ENCODE assay signal across 22 cellular contexts in genomic region chr13:74110053-74110452, GRCh38. TPM values are rescaled to one million over a fixed set of nuclear protein-coding genes. Genes with fewer than 3 reads are reported as not detected.
DNase-seq lines count a peak whose midpoint lies in the region; ATAC-seq, FAIRE-seq and TF ChIP-seq lines count a peak whose summit lies in the region.
"Had no signal": no experiment of that assay in that cellular context is flagged by ENCODE, and none has a peak within 500 bp of the region (broad histone marks: within the 10 kb centered on the region; RNA-seq: fewer than 3 reads in every experiment).

No MANE protein-coding gene starts in this region.

- DNase-seq in activated T-cell treated with anti-CD3 and anti-CD28 coated beads, Interleukin-2, amount 50 U/mL, for 72 hours, result no peak
- DNase-seq in activated T-cell treated with anti-CD3 and anti-CD28 coated beads for 4 hours (no peak), LoVo (ENCODE audit: low spot score) (peak; percentile 43), H1 (ENCODE audit: low read depth in 1 of 2, low spot score in 2 of 2) (no peak), glomerular visceral epithelial cell (ENCODE audit: extremely low spot score) (no peak), esophagus squamous epithelium (lab: John Stamatoyannopoulos, UW) (no peak)
- no peak for DNase-seq in natural killer cell treated with Interleukin-12 subunit alpha and Interleukin-12 subunit beta and Interleukin-15 and Interleukin-18, amount 100 ng/mL, for 72 hours (ENCODE audit: low spot score)
- DNase-seq: activated CD4-positive, alpha-beta T cell treated with anti-CD3 and anti-CD28 coated beads for 1 hour; brain microvascular endothelial cell; COR-L47; DND-41; GM23248; IMR-90; mesendoderm; naive B cell; NCI-H1436 treated with DMSO at 0.1 percent for 48 hours; NCI-H2171; NCI-H524 treated with DMSO at 0.1 percent for 48 hours; stimulated activated CD4-positive, alpha-beta T cell treated with anti-CD3 and anti-CD28 coated beads, Interleukin-4, amount 100 ng/mL, for 4 hours; T-helper 9 cell had no signal

- peaks cover 0 to 6% (median 0%) of the 10 kb centered on the region in 4 experiments; a peak in 1 of 7 replicates for H3K4me1 ChIP-seq in H1 (replicated peaks in 1 of 4; ENCODE audit: control insufficient read depth in 3 of 4, insufficient read depth in 4 of 4, low read length in 3 of 4)
- H3K4me1 ChIP-seq in esophagus squamous epithelium, result peaks cover 0 to 12% (median 0%) of the 10 kb centered on the region in 3 donors

- no peak overlapping the region for H3K4ac ChIP-seq in H1 (replicated peaks; ENCODE audit: insufficient read length, low read depth, low read length)

- no peaks in the 10 kb centered on the region for H3K23me2 ChIP-seq in H1 (ENCODE audit: low read depth, low read length)

- H4K8ac ChIP-seq in H1 (ENCODE audit: extremely low read depth, insufficient read depth, low read length), result peak overlapping the region; percentile 85

- no peak for FAIRE-seq in H1 (lab: Jason Lieb, UNC)
- FAIRE-seq: GM12891 had no signal

- H3K9me3 Mint-ChIP-seq in activated T-cell treated with anti-CD3 and anti-CD28 coated beads, Interleukin-2, amount 50 U/mL, for 72 hours, result peaks cover 0 to 1% of the 10 kb centered on the region in 2 donors
- peaks cover 5% of the 10 kb centered on the region for H3K9me3 Mint-ChIP-seq in natural killer cell treated with Interleukin-12 subunit alpha and Interleukin-12 subunit beta and Interleukin-15 and Interleukin-18, amount 100 ng/mL, for 72 hours

- no peaks in the 10 kb centered on the region for H3K27me3 Mint-ChIP-seq in activated T-cell treated with anti-CD3 and anti-CD28 coated beads, Interleukin-2, amount 50 U/mL, for 72 hours (ENCODE audit: low read depth)
- H3K27me3 Mint-ChIP-seq in natural killer cell treated with Interleukin-12 subunit alpha and Interleukin-12 subunit beta and Interleukin-15 and Interleukin-18, amount 100 ng/mL, for 72 hours, result no peaks in the 10 kb centered on the region
- H3K27me3 Mint-ChIP-seq: naive B cell had no signal

- peaks cover 3 to 7% of the 10 kb centered on the region in 2 donors for H3K36me3 Mint-ChIP-seq in activated T-cell treated with anti-CD3 and anti-CD28 coated beads, Interleukin-2, amount 50 U/mL, for 72 hours (ENCODE audit: insufficient read depth in 2 of 2)
- H3K36me3 Mint-ChIP-seq in natural killer cell treated with Interleukin-12 subunit alpha and Interleukin-12 subunit beta and Interleukin-15 and Interleukin-18, amount 100 ng/mL, for 72 hours, result peaks cover 10% of the 10 kb centered on the region

- H2BK20ac ChIP-seq in H1 (ENCODE audit: low read length), result no peak overlapping the region

- no peak overlapping the region for H2BK120ac ChIP-seq in H1 (replicated peaks; ENCODE audit: low read depth, low read length)

- H2AK5ac ChIP-seq in H1 (ENCODE audit: low read depth, low read length), result no peak overlapping the region

- no peak overlapping the region for H3K14ac ChIP-seq in H1 (ENCODE audit: insufficient read length)

- no peak overlapping the region for H4K91ac ChIP-seq in H1 (replicated peaks; ENCODE audit: insufficient read length, low read length)

- H3K23ac ChIP-seq in H1 (ENCODE audit: insufficient read length), result no peak overlapping the region

- H3K4me1 Mint-ChIP-seq in activated T-cell treated with anti-CD3 and anti-CD28 coated beads, Interleukin-2, amount 50 U/mL, for 72 hours (ENCODE audit: low read depth), result peaks cover 61% of the 10 kb centered on the region
- H3K4me1 Mint-ChIP-seq in natural killer cell treated with Interleukin-12 subunit alpha and Interleukin-12 subunit beta and Interleukin-15 and Interleukin-18, amount 100 ng/mL, for 72 hours (ENCODE audit: low read depth in 2 of 2), result peaks cover 40 to 48% of the 10 kb centered on the region in 2 donors

- H2AFZ ChIP-seq in H1 (ENCODE audit: low read length), result no peak overlapping the region
- H2AFZ ChIP-seq: GM23248 had no signal

- no peak overlapping the region for H3K4me3 Mint-ChIP-seq in activated T-cell treated with anti-CD3 and anti-CD28 coated beads, Interleukin-2, amount 50 U/mL, for 72 hours
- peak overlapping the region; percentile 21 for H3K4me3 Mint-ChIP-seq in natural killer cell treated with Interleukin-12 subunit alpha and Interleukin-12 subunit beta and Interleukin-15 and Interleukin-18, amount 100 ng/mL, for 72 hours

- H3K27ac Mint-ChIP-seq in activated T-cell treated with anti-CD3 and anti-CD28 coated beads, Interleukin-2, amount 50 U/mL, for 72 hours, result peak overlapping the region; percentile 11
- peak overlapping the region; percentile 7 to 73 for H3K27ac Mint-ChIP-seq in natural killer cell treated with Interleukin-12 subunit alpha and Interleukin-12 subunit beta and Interleukin-15 and Interleukin-18, amount 100 ng/mL, for 72 hours

- no peak overlapping the region for H4K5ac ChIP-seq in H1 (ENCODE audit: insufficient read length, low read depth, low read length)

- no peak overlapping the region for H3K56ac ChIP-seq in H1 (replicated peaks; ENCODE audit: insufficient read length, low read depth, low read length)

- CTCF ChIA-PET in H1 (lab: Charles Lee; ENCODE audit: partially characterized antibody), result no interaction called here

- H3K36me3 ChIP-seq in H1 (ENCODE audit: control insufficient read depth in 2 of 4, insufficient read depth in 4 of 4, low read length in 3 of 4) (no peaks in the 10 kb centered on the region), esophagus squamous epithelium (no peaks in the 10 kb centered on the region)
- H3K36me3 ChIP-seq: brain microvascular endothelial cell had no signal

- H3K27me3 ChIP-seq in H1 (replicated peaks in 1 of 4; ENCODE audit: control insufficient read depth in 3 of 4, extremely low read depth in 1 of 4, insufficient read depth in 3 of 4, low read length in 3 of 4) (no peaks in the 10 kb centered on the region), esophagus squamous epithelium (no peaks in the 10 kb centered on the region)
- H3K27me3 ChIP-seq: brain microvascular endothelial cell had no signal

- TF ChIP-seq POLR2A in H1 (IDR thresholded peaks at IDR 0.05; ENCODE audit: control extremely low read depth in 1 of 2, low read depth in 2 of 2, low read length in 2 of 2) (no peak), esophagus squamous epithelium (IDR thresholded peaks at IDR 0.05) (no peak)

- no peak overlapping the region for H2BK5ac ChIP-seq in H1 (ENCODE audit: low read depth, low read length)

- TF ChIP-seq CTCF in H1 (IDR thresholded peaks at IDR 0.05; ENCODE audit: control extremely low read depth in 1 of 3, insufficient read depth in 1 of 3, low read depth in 1 of 3, low read length in 3 of 3) (no peak), esophagus squamous epithelium (IDR thresholded peaks at IDR 0.05) (no peak)

- H2BK15ac ChIP-seq in H1 (ENCODE audit: low read length), result no peak overlapping the region

- H3K27ac ChIP-seq in H1 (ENCODE audit: low read depth, low read length), result no peak overlapping the region
- no peak overlapping the region for H3K27ac ChIP-seq in esophagus squamous epithelium
- H3K27ac ChIP-seq: brain microvascular endothelial cell, GM23248 had no signal

- H2BK12ac ChIP-seq in H1 (ENCODE audit: low read depth, low read length), result no peak overlapping the region

- H3K4me3 ChIP-seq in H1 (ENCODE audit: extremely low read depth in 1 of 4, insufficient read depth in 2 of 4, low read depth in 3 of 4, low read length in 4 of 4) (no peak overlapping the region), esophagus squamous epithelium (no peak overlapping the region)
- H3K4me3 ChIP-seq: GM23248 had no signal

- POLR2A ChIA-PET in H1 (lab: Charles Lee; ENCODE audit: partially characterized antibody), result no interaction called here

- H4K20me1 ChIP-seq in H1 (replicated peaks in 1 of 2; ENCODE audit: control insufficient read depth in 1 of 2, insufficient read depth in 2 of 2, low read length in 2 of 2), result no peaks in the 10 kb centered on the region

- no peak for TF ChIP-seq RAD21 in H1 (IDR thresholded peaks at IDR 0.05 in 1 of 2, conservative IDR thresholded peaks at IDR 0.05 in 1 of 2; ENCODE audit: low read depth in 2 of 2, low read length in 2 of 2)

- H3K4me2 ChIP-seq in H1 (ENCODE audit: insufficient read depth in 1 of 2, low read depth in 2 of 2, low read length in 2 of 2), result no peak overlapping the region

- peaks cover 0 to 22% of the 10 kb centered on the region in 2 experiments; a peak in 2 of 4 replicates for H3K79me2 ChIP-seq in H1 (ENCODE audit: control insufficient read depth in 1 of 2, insufficient read depth in 2 of 2, low read length in 2 of 2)

- H3K9ac ChIP-seq in H1 (replicated peaks in 1 of 4; ENCODE audit: extremely low read depth in 1 of 4, low read depth in 3 of 4, low read length in 3 of 4), result no peak overlapping the region
- H3K9ac ChIP-seq: GM23248 had no signal

- TF ChIP-seq EP300 in H1 (IDR thresholded peaks at IDR 0.05; ENCODE audit: borderline replicate concordance in 1 of 2, low read depth in 2 of 2, low read length in 2 of 2), result no peak

- intact Hi-C loops in esophagus squamous epithelium (cut with DNase I), result no loop called here

- no peak for ATAC-seq in activated T-cell treated with anti-CD3 and anti-CD28 coated beads, Interleukin-2, amount 50 U/mL, for 72 hours (replicated peaks in 1 of 2)
- peak in 1 of 2 donors; percentile 73 for ATAC-seq in natural killer cell treated with Interleukin-12 subunit alpha and Interleukin-12 subunit beta and Interleukin-15 and Interleukin-18, amount 100 ng/mL, for 72 hours
- no peak for ATAC-seq in GM21723 (IDR thresholded peaks at IDR 0.05; ENCODE audit: unreplicated experiment)

- no peak overlapping the region for H3K18ac ChIP-seq in H1 (ENCODE audit: extremely low read depth, low read length)

- H3K9me3 ChIP-seq in H1 (ENCODE audit: insufficient read depth in 2 of 2, low read depth in 1 of 2, low read length in 1 of 2) (no peaks in the 10 kb centered on the region), esophagus squamous epithelium (no peaks in the 10 kb centered on the region)

- no peaks in the 10 kb centered on the region; the same call in 1 of the 2 replicates for H3K79me1 ChIP-seq in H1 (ENCODE audit: low read depth, low read length)

- WGBS in H1 (ENCODE audit: extremely low coverage in 1 of 2, insufficient coverage in 1 of 2, insufficient read length in 1 of 2, insufficient replicate concordance in 2 of 2, low coverage in 1 of 2, low lambda C conversion rate in 2 of 2, missing lambda C conversion rate in 1 of 2), 2 experiments, result 87% methylated on average over 4 of the region's 4 CpGs; no CpG with 5 or more reads in 1 of the 2 experiments
- WGBS in esophagus squamous epithelium, 2 donors, result 47 to 65% methylated on average over 4 of the region's 4 CpGs

RNA-seq across cellular contexts. Expression of gene KLF12, which starts 24.2 kb away (rescaled TPM):
- 10 to 100 TPM; 32.0 to 42.1 TPM for total RNA-seq in activated T-cell treated with anti-CD3 and anti-CD28 coated beads, Interleukin-2, amount 50 U/mL, for 72 hours
- 11.8 and 12.1 TPM in 2 replicates for total RNA-seq in H1 (2021; fragmentation: NEBNext Ultra II Directional; extraction: Animal tissue kit (Norgen Biotek cat#: 25700))
- polyA plus RNA-seq in H1 (2011; rRNA removed), result 6.1 and 6.6 TPM in 2 replicates
- polyA plus RNA-seq in H1 (2011; cell fraction: cytosol; rRNA removed), result 3.1 TPM
- polyA plus RNA-seq in H1 (2011; cell fraction: nucleus; rRNA removed), result 10.6 TPM
- 2.7 to 3.8 TPM (median 3.3 TPM) in 4 replicates for polyA plus RNA-seq in H1 (2012, experiment 1 of 2)
- polyA plus RNA-seq in H1 (2012, experiment 2 of 2), result 0.35 TPM
- polyA plus RNA-seq in H1 (2013, experiment 1 of 2), result 4.4 TPM
- polyA plus RNA-seq in H1 (2013, experiment 2 of 2), result 4.1 TPM
- polyA minus RNA-seq in H1 (2011; rRNA and poly(A)+ RNA removed), result 59.2 and 68.5 TPM in 2 replicates
- polyA minus RNA-seq in H1 (2011; cell fraction: cytosol; rRNA and poly(A)+ RNA removed), result 7.3 TPM
- 54.9 TPM for polyA minus RNA-seq in H1 (2011; cell fraction: nucleus; rRNA and poly(A)+ RNA removed)
- 10 to 100 TPM; 11.5 to 16.0 TPM for total RNA-seq in natural killer cell treated with Interleukin-12 subunit alpha and Interleukin-12 subunit beta and Interleukin-15 and Interleukin-18, amount 100 ng/mL, for 72 hours
- total RNA-seq in esophagus squamous epithelium, result 1 to 10 TPM in 3 of 4 donors, under 1 TPM in 1; 0.64 to 4.0 (median 1.4) TPM
